In the genomic region with DNA sequence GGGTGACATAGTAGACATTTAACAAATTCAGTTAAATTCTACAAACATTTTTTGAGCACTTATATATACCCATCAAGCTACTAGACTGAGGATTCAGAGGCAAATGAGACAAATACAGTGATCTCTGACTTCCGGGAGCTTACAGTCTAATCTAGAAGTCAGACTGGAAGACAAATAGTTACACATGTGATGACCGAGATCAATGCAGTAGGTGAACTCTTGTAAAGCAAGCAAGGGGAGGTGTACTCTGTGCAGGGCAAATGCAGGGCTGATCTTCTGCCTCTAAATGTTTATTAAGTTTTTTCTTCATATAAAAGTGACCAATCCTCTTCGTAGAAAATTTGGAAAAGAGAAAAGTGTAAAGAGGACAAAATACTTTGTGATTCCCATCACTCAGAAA, we compare ENCODE assay signal across 6 cellular contexts. TPM values are rescaled to one million over a fixed set of nuclear protein-coding genes. Genes with fewer than 3 reads are reported as not detected.
DNase-seq lines count a peak whose midpoint lies in the region; ATAC-seq, FAIRE-seq and TF ChIP-seq lines count a peak whose summit lies in the region.
"Not testable (repeated sequence)": the region's sequence is repeated elsewhere in the genome, so short reads cannot be mapped to it uniquely, and the experiment has no call there.

No MANE protein-coding gene starts in this region.

- FAIRE-seq in A549 (lab: Jason Lieb, UNC) (peak; percentile 46), bronchial epithelial cell (lab: Jason Lieb, UNC) (peak; percentile 68)

- TF ChIP-seq EP300 in A549 (IDR thresholded peaks at IDR 0.05), result not testable (repeated sequence)

- intact Hi-C loops in natural killer cell (cut with micrococcal nuclease), result not testable (repeated sequence)

- not testable (repeated sequence) for H3K9me3 Mint-ChIP-seq in natural killer cell

- not testable (repeated sequence) for DNase-seq in A549 (ENCODE audit: low read depth in 1 of 2, low spot score in 1 of 2); Karpas-422; bronchial epithelial cell (ENCODE audit: low read depth); left lobe of liver (ENCODE audit: low spot score); natural killer cell

- H3K27me3 ChIP-seq in Karpas-422 (ENCODE audit: low read length); SU-DHL-6 (ENCODE audit: low read length); bronchial epithelial cell (ENCODE audit: control insufficient read depth, insufficient read depth, low read length): not testable (repeated sequence)

- H3K9me3 ChIP-seq in A549; Karpas-422 (ENCODE audit: low read length); SU-DHL-6 (ENCODE audit: insufficient read depth, low read length): not testable (repeated sequence)

- H3K4me1 Mint-ChIP-seq in natural killer cell, result peaks cover 11 to 16% of the 10 kb centered on the region in 2 donors

- not testable (repeated sequence) for ATAC-seq in A549
- ATAC-seq in left lobe of liver (peak; percentile 83), natural killer cell (peak in 1 of 3 donors; percentile 75)

- H3K27me3 Mint-ChIP-seq in natural killer cell (ENCODE audit: low read depth in 2 of 2), result not testable (repeated sequence)

- not testable (repeated sequence) for H3K36me3 Mint-ChIP-seq in natural killer cell

- WGBS in A549 (ENCODE audit: missing lambda C conversion rate), result 77% methylated on average over 3 of the region's 3 CpGs

- H3F3A ChIP-seq in SU-DHL-6 (ENCODE audit: insufficient read depth), result peaks cover 75% of the 10 kb centered on the region

- not testable (repeated sequence) for H3K4me3 Mint-ChIP-seq in natural killer cell

- not testable (repeated sequence) for H3K4me2 ChIP-seq in A549; SU-DHL-6 (ENCODE audit: low read depth, low read length, poor library complexity, severe bottlenecking)
- peak overlapping the region; percentile 22 for H3K4me2 ChIP-seq in Karpas-422 (ENCODE audit: low read depth, low read length, poor library complexity, severe bottlenecking)

- H3K79me2 ChIP-seq in Karpas-422 (ENCODE audit: low read length), result not testable (repeated sequence)
- H3K79me2 ChIP-seq in SU-DHL-6 (ENCODE audit: insufficient read depth, low read length), result peaks cover 27% of the 10 kb centered on the region

- H3K4me1 ChIP-seq in A549, result not testable (repeated sequence)
- peaks cover 45% of the 10 kb centered on the region for H3K4me1 ChIP-seq in Karpas-422 (ENCODE audit: low read length)

- CTCF ChIA-PET in A549 (lab: Yijun Ruan, JAX), result interaction anchor here (1.0 to 2.6 kb wide), 3 partner anchors 14 to 18 kb away, joined by 3 to 8 read pairs (median 3); no protein-coding TSS in a partner anchor

- not testable (repeated sequence) for H2AFZ ChIP-seq in Karpas-422 (ENCODE audit: low read length); SU-DHL-6 (ENCODE audit: low read depth, low read length, severe bottlenecking)

- H3K9me2 ChIP-seq in Karpas-422 (replicated peaks; ENCODE audit: insufficient read depth, low read length); SU-DHL-6 (replicated peaks; ENCODE audit: insufficient read depth, low read length): not testable (repeated sequence)

- H4K20me1 ChIP-seq in Karpas-422 (ENCODE audit: insufficient read depth, low read depth, low read length); SU-DHL-6 (ENCODE audit: low read depth, low read length): not testable (repeated sequence)

- not testable (repeated sequence) for H3K4me3 ChIP-seq in A549; Karpas-422 (ENCODE audit: low read length); SU-DHL-6 (ENCODE audit: insufficient read depth, low read length, poor library complexity, severe bottlenecking); bronchial epithelial cell (ENCODE audit: low read depth, low read length)

- not testable (repeated sequence) for H3K36me3 ChIP-seq in Karpas-422 (ENCODE audit: insufficient read depth, low read length); SU-DHL-6 (ENCODE audit: low read length); bronchial epithelial cell (ENCODE audit: control insufficient read depth, insufficient read depth, low read length)

- H3K9ac ChIP-seq in Karpas-422 (ENCODE audit: low read length), result not testable (repeated sequence)
- H3K9ac ChIP-seq in SU-DHL-6 (ENCODE audit: low read length), result peak overlapping the region; percentile 29

- POLR2A ChIA-PET in A549 (lab: Yijun Ruan, JAX), result not testable (repeated sequence)

- H3K27ac ChIP-seq in A549, result not testable (repeated sequence)
- H3K27ac ChIP-seq in Karpas-422 (ENCODE audit: low read length), result peak overlapping the region; percentile 88
- peak overlapping the region; percentile 88 for H3K27ac ChIP-seq in SU-DHL-6 (ENCODE audit: low read depth, low read length)

- not testable (repeated sequence) for TF ChIP-seq POLR2A in A549 (IDR thresholded peaks at IDR 0.05; ENCODE audit: low read length)

- peak overlapping the region; percentile 38 to 62 for H3K27ac Mint-ChIP-seq in natural killer cell

- not testable (repeated sequence) for TF ChIP-seq RAD21 in A549 (conservative IDR thresholded peaks at IDR 0.05 in 1 of 2, IDR thresholded peaks at IDR 0.05 in 1 of 2)

- TF ChIP-seq CTCF in A549 (IDR thresholded peaks at IDR 0.05); SU-DHL-6 (IDR thresholded peaks at IDR 0.05; ENCODE audit: insufficient read depth, low read length, poor library complexity, severe bottlenecking); bronchial epithelial cell (IDR thresholded peaks at IDR 0.05; ENCODE audit: insufficient read depth, low read length, severe bottlenecking); natural killer cell (IDR thresholded peaks at IDR 0.05): not testable (repeated sequence)

RNA-seq across cellular contexts. Expression of a gene that starts 52.9 kb away (rescaled TPM):
- polyA plus RNA-seq in A549 (2011; rRNA removed), result 79.7 and 95.8 TPM in 2 replicates
- 15.5 and 18.3 TPM in 2 replicates for polyA plus RNA-seq in A549 (2012; cell fraction: cytosol; rRNA removed)
- polyA plus RNA-seq in A549 (2012; cell fraction: nucleus; rRNA removed), result 7.2 and 10.1 TPM in 2 replicates
- 32.5 to 34.4 TPM (median 33.1 TPM) in 3 replicates for polyA plus RNA-seq in A549 (2017; fragmentation: RNase III; extraction: RNeasy Plus Mini Kit Qiagen cat#74134 plus additional on column Dnase treatment)
- 50.0 and 51.2 TPM in 2 replicates for polyA minus RNA-seq in A549 (2011; rRNA and poly(A)+ RNA removed)
- 123 and 352 TPM in 2 replicates for total RNA-seq in Karpas-422 (2014; rRNA removed; shearing (Covaris generic); ENCODE audit: low replicate concordance)
- 37.5 and 51.6 TPM in 2 replicates for total RNA-seq in bronchial epithelial cell
- 11.8 TPM for total RNA-seq in left lobe of liver
- total RNA-seq in natural killer cell, result 100 to 1,000 TPM; 151 to 165 (median 161) TPM
